ENCODE assay signal across 21 cellular contexts in genomic region chr1:50393522-50394120, GRCh38. TPM values are rescaled to one million over a fixed set of nuclear protein-coding genes. Genes with fewer than 3 reads are reported as not detected.
A peak's percentile ranks its signal among the peaks of the same experiment; 100 is the strongest.
DNase-seq lines count a peak whose midpoint lies in the region; ATAC-seq, FAIRE-seq and TF ChIP-seq lines count a peak whose summit lies in the region.
"Had no signal": no experiment of that assay in that cellular context is flagged by ENCODE, and none has a peak within 500 bp of the region (broad histone marks: within the 10 kb centered on the region; RNA-seq: fewer than 3 reads in every experiment).

No MANE protein-coding gene starts in this region.

- ATAC-seq in GM23338 = peak; percentile 80
- ATAC-seq: CD8-positive, alpha-beta T cell; HepG2 had no signal

- intact Hi-C loops in colonic mucosa (cut with DNase I) = no loop called here

- FAIRE-seq in H1 (lab: Jason Lieb, UNC) = no peak
- FAIRE-seq: G401.6, GM12891, GM19239, HepG2 had no signal

- no peaks in the 10 kb centered on the region for H3K36me3 ChIP-seq in GM23338 (ENCODE audit: insufficient read depth)
- H3K36me3 ChIP-seq in HUES48 (ENCODE audit: control insufficient read depth, insufficient read depth, low read length) = no peaks in the 10 kb centered on the region
- H3K36me3 ChIP-seq in H1 (ENCODE audit: control insufficient read depth in 2 of 4, insufficient read depth in 4 of 4, low read length in 3 of 4) = no peaks in the 10 kb centered on the region
- H3K36me3 ChIP-seq in colonic mucosa = no peaks in the 10 kb centered on the region
- H3K36me3 ChIP-seq: BLaER1 had no signal

- H3K4me1 ChIP-seq in GM23338 (ENCODE audit: insufficient read depth) (0 out of 2 replicates have a peak, but pooled peaks cover 3% of the 10 kb centered on the region), HUES48 (ENCODE audit: control insufficient read depth, insufficient read depth, low read length) (peaks cover 7% of the 10 kb centered on the region), H1 (replicated peaks in 1 of 4; ENCODE audit: control insufficient read depth in 3 of 4, insufficient read depth in 4 of 4, low read length in 3 of 4) (peaks cover 0 to 3% (median 0%) of the 10 kb centered on the region in 4 experiments; a peak in 2 of 7 replicates), colonic mucosa (no peaks in the 10 kb centered on the region)
- H3K4me1 ChIP-seq: BLaER1 had no signal

- H2BK20ac ChIP-seq in H1 (ENCODE audit: low read length) = no peak overlapping the region

- H4K8ac ChIP-seq in H1 (ENCODE audit: extremely low read depth, insufficient read depth, low read length) = no peak overlapping the region

- no peaks in the 10 kb centered on the region for H3K23me2 ChIP-seq in H1 (ENCODE audit: low read depth, low read length)

- peak overlapping the region; percentile 34 for H4K91ac ChIP-seq in H1 (replicated peaks; ENCODE audit: insufficient read length, low read length)

- no peak overlapping the region for H2BK120ac ChIP-seq in H1 (replicated peaks; ENCODE audit: low read depth, low read length)

- H3K4me2 ChIP-seq in GM23338 (no peak overlapping the region), H1 (ENCODE audit: insufficient read depth in 1 of 2, low read depth in 2 of 2, low read length in 2 of 2) (0 out of 4 replicates have a peak overlapping the region, but pooled peaks of 1 of the 2 experiments have one; percentile 28)
- H3K4me2 ChIP-seq: BLaER1 had no signal

- no peak for TF ChIP-seq RAD21 in H1 (IDR thresholded peaks at IDR 0.05 in 1 of 2, conservative IDR thresholded peaks at IDR 0.05 in 1 of 2; ENCODE audit: low read depth in 2 of 2, low read length in 2 of 2)

- H4K5ac ChIP-seq in H1 (ENCODE audit: insufficient read length, low read depth, low read length) = no peak overlapping the region

- no peak overlapping the region for H3K56ac ChIP-seq in H1 (replicated peaks; ENCODE audit: insufficient read length, low read depth, low read length)

- H3K9ac ChIP-seq in HUES48 (ENCODE audit: low read depth, low read length) (no peak overlapping the region), H1 (replicated peaks in 1 of 4; ENCODE audit: extremely low read depth in 1 of 4, low read depth in 3 of 4, low read length in 3 of 4) (no peak overlapping the region), colonic mucosa (ENCODE audit: low read depth in 2 of 2, low read length in 2 of 2) (no peak overlapping the region)
- H3K9ac ChIP-seq: BLaER1 had no signal

- TF ChIP-seq EP300 in H1 (IDR thresholded peaks at IDR 0.05; ENCODE audit: borderline replicate concordance in 1 of 2, low read depth in 2 of 2, low read length in 2 of 2) = no peak

- H3K36me3 Mint-ChIP-seq in GM23338 (ENCODE audit: low read depth) = no peaks in the 10 kb centered on the region; the same call in 1 of the 3 replicates
- H3K36me3 Mint-ChIP-seq: CD8-positive, alpha-beta T cell had no signal

- peak overlapping the region; percentile 63 for H3K27ac Mint-ChIP-seq in GM23338
- H3K27ac Mint-ChIP-seq: CD8-positive, alpha-beta T cell had no signal

- H2AFZ ChIP-seq in GM23338 = no peak overlapping the region
- no peak overlapping the region for H2AFZ ChIP-seq in H1 (ENCODE audit: low read length)

- H2BK12ac ChIP-seq in H1 (ENCODE audit: low read depth, low read length) = peak overlapping the region; percentile 90

- H3K27me3 ChIP-seq in GM23338 (ENCODE audit: insufficient read depth) (no peaks in the 10 kb centered on the region), HUES48 (ENCODE audit: control insufficient read depth, insufficient read depth, low read length) (no peaks in the 10 kb centered on the region), H1 (replicated peaks in 1 of 4; ENCODE audit: control insufficient read depth in 3 of 4, extremely low read depth in 1 of 4, insufficient read depth in 3 of 4, low read length in 3 of 4) (no peaks in the 10 kb centered on the region), colonic mucosa (no peaks in the 10 kb centered on the region)
- H3K27me3 ChIP-seq: BLaER1 had no signal

- no peak overlapping the region for H3K23ac ChIP-seq in H1 (ENCODE audit: insufficient read length)

- H3K79me1 ChIP-seq in H1 (ENCODE audit: low read depth, low read length) = no peaks in the 10 kb centered on the region

- peaks cover 21% of the 10 kb centered on the region for H3K9me3 Mint-ChIP-seq in GM23338

- TF ChIP-seq POLR2A in H1 (IDR thresholded peaks at IDR 0.05; ENCODE audit: control extremely low read depth in 1 of 2, low read depth in 2 of 2, low read length in 2 of 2) = no peak

- H3K18ac ChIP-seq in H1 (ENCODE audit: extremely low read depth, low read length) = peak overlapping the region; percentile 48; the same call in 1 of the 2 replicates

- H4K20me1 ChIP-seq in GM23338 (replicated peaks; ENCODE audit: insufficient read depth) = no peaks in the 10 kb centered on the region
- no peaks in the 10 kb centered on the region for H4K20me1 ChIP-seq in H1 (replicated peaks in 1 of 2; ENCODE audit: control insufficient read depth in 1 of 2, insufficient read depth in 2 of 2, low read length in 2 of 2)
- H4K20me1 ChIP-seq: BLaER1 had no signal

- 71% methylated on average over 2 of the region's 2 CpGs; no CpG with 5 or more reads in 1 of the 2 experiments for WGBS in H1 (ENCODE audit: extremely low coverage in 1 of 2, insufficient coverage in 1 of 2, insufficient read length in 1 of 2, insufficient replicate concordance in 2 of 2, low coverage in 1 of 2, low lambda C conversion rate in 2 of 2, missing lambda C conversion rate in 1 of 2), 2 experiments

- no peaks in the 10 kb centered on the region for H3F3A ChIP-seq in GM23338 (replicated peaks; ENCODE audit: low read depth)

- H2AK5ac ChIP-seq in H1 (ENCODE audit: low read depth, low read length) = 0 out of 2 replicates have a peak overlapping the region, but pooled peaks have one; percentile 53

- no peak overlapping the region for H2BK15ac ChIP-seq in H1 (ENCODE audit: low read length)

- CTCF ChIA-PET in H1 (lab: Charles Lee; ENCODE audit: partially characterized antibody) = interaction anchor here (1.0 to 1.6 kb wide), 2 partner anchors 23 to 214 kb away, joined by 3 read pairs; no protein-coding TSS in a partner anchor

- no peak overlapping the region for H3K4me3 ChIP-seq in GM23338
- no peak overlapping the region for H3K4me3 ChIP-seq in HUES48 (ENCODE audit: low read depth, low read length)
- no peak overlapping the region for H3K4me3 ChIP-seq in H1 (ENCODE audit: extremely low read depth in 1 of 4, insufficient read depth in 2 of 4, low read depth in 3 of 4, low read length in 4 of 4)
- H3K4me3 ChIP-seq in colonic mucosa = no peak overlapping the region
- H3K4me3 ChIP-seq: BLaER1 had no signal

- H3K27me3 Mint-ChIP-seq in GM23338 (ENCODE audit: insufficient read depth, low read depth, poor library complexity) = peaks cover 4% of the 10 kb centered on the region

- H3K4me1 Mint-ChIP-seq in GM23338 = peaks cover 6% of the 10 kb centered on the region; the same call in 2 of the 3 replicates

- peaks cover 3% of the 10 kb centered on the region; the same call in 1 of the 2 replicates for H3K9me3 ChIP-seq in HUES48 (ENCODE audit: control insufficient read depth, insufficient read depth, low read length)
- H3K9me3 ChIP-seq in H1 (ENCODE audit: insufficient read depth in 2 of 2, low read depth in 1 of 2, low read length in 1 of 2) = no peaks in the 10 kb centered on the region; a peak in 2 of 4 replicates
- H3K9me3 ChIP-seq in colonic mucosa = no peaks in the 10 kb centered on the region

- no peaks in the 10 kb centered on the region for H3K79me2 ChIP-seq in GM23338 (replicated peaks; ENCODE audit: insufficient read depth)
- no peaks in the 10 kb centered on the region for H3K79me2 ChIP-seq in H1 (ENCODE audit: control insufficient read depth in 1 of 2, insufficient read depth in 2 of 2, low read length in 2 of 2)

- H3K14ac ChIP-seq in H1 (ENCODE audit: insufficient read length) = no peak overlapping the region

- H3K27ac ChIP-seq in GM23338 (ENCODE audit: low read depth) = peak overlapping the region; percentile 65
- H3K27ac ChIP-seq in HUES48 (ENCODE audit: low read depth, low read length) = peak overlapping the region; percentile 88
- no peak overlapping the region for H3K27ac ChIP-seq in H1 (ENCODE audit: low read depth, low read length)
- H3K27ac ChIP-seq in colonic mucosa = no peak overlapping the region
- H3K27ac ChIP-seq: BLaER1 had no signal

- H3K4ac ChIP-seq in H1 (replicated peaks; ENCODE audit: insufficient read length, low read depth, low read length) = no peak overlapping the region

- H2BK5ac ChIP-seq in H1 (ENCODE audit: low read depth, low read length) = peak overlapping the region; percentile 66; the same call in 1 of the 2 replicates

- TF ChIP-seq CTCF in GM23338 (conservative IDR thresholded peaks at IDR 0.05; ENCODE audit: low read depth in 2 of 2) = no peak
- TF ChIP-seq CTCF in H1 (IDR thresholded peaks at IDR 0.05; ENCODE audit: control extremely low read depth in 1 of 3, insufficient read depth in 1 of 3, low read depth in 1 of 3, low read length in 3 of 3) = no peak
- TF ChIP-seq CTCF in colonic mucosa (IDR thresholded peaks at IDR 0.05) = no peak

- no peaks in the 10 kb centered on the region for H3K9me2 ChIP-seq in GM23338 (ENCODE audit: insufficient read depth)

- POLR2A ChIA-PET in H1 (lab: Charles Lee; ENCODE audit: partially characterized antibody) = interaction anchor here (1.1 kb wide), 1 partner anchor 21 kb away, joined by 3 read pairs; no protein-coding TSS in a partner anchor

- DNase-seq in GM23338 (ENCODE audit: low spot score) = peak; percentile 79
- no peak for DNase-seq in H1 (ENCODE audit: low read depth in 1 of 2, low spot score in 2 of 2)
- DNase-seq in iPS DF 19.7 (ENCODE audit: low read depth, low spot score) = peak; percentile 35
- no peak for DNase-seq in C1 segment of cervical spinal cord (lab: John Stamatoyannopoulos, UW)
- no peak for DNase-seq in hippocampal formation (lab: John Stamatoyannopoulos, UW)
- DNase-seq in activated effector memory CD4-positive, alpha-beta T cell treated with Interleukin-2 at 50 U/mL for 16 hours = no peak
- no peak for DNase-seq in colonic mucosa
- DNase-seq: 8988T; Calu3; CD8-positive, alpha-beta T cell; GOT3; HCEC 1CT; KG1 had no signal

- no peak overlapping the region for H3K4me3 Mint-ChIP-seq in GM23338
- H3K4me3 Mint-ChIP-seq: CD8-positive, alpha-beta T cell had no signal

RNA-seq across cellular contexts. Expression of gene DMRTA2, which starts 29.6 kb away (rescaled TPM):
- 0.07 TPM in 1 of 2 replicates, not detected in the other for total RNA-seq in GM23338 (2014; rRNA removed; shearing (Covaris generic))
- polyA plus RNA-seq in GM23338 (2016; fragmentation: Nextera tagmentation; extraction: Ambion mirVana) (not detected in 2 replicates), H1 (2011; rRNA removed) (0.03 TPM in 1 of 2 replicates, not detected in the other)
- not detected in 2 replicates for total RNA-seq in H1 (2021; fragmentation: NEBNext Ultra II Directional; extraction: Animal tissue kit (Norgen Biotek cat#: 25700))
- polyA plus RNA-seq in H1 (2011; cell fraction: cytosol; rRNA removed) = 0.03 TPM
- not detected for polyA plus RNA-seq in H1 (2011; cell fraction: nucleus; rRNA removed)
- polyA plus RNA-seq in H1 (2012, experiment 1 of 2) = 0.05 TPM in 1 of 4 replicates, not detected in the others
- not detected for polyA plus RNA-seq in H1 (2012, experiment 2 of 2)
- 0.02 TPM for polyA plus RNA-seq in H1 (2013, experiment 1 of 2)
- polyA plus RNA-seq in H1 (2013, experiment 2 of 2) = 0.02 TPM
- polyA minus RNA-seq in H1 (2011; rRNA and poly(A)+ RNA removed) = not detected in 2 replicates
- polyA minus RNA-seq in H1 (2011; cell fraction: cytosol; rRNA and poly(A)+ RNA removed) = not detected
- polyA minus RNA-seq in H1 (2011; cell fraction: nucleus; rRNA and poly(A)+ RNA removed) = not detected
- not detected for total RNA-seq in colonic mucosa
- total RNA-seq: CD8-positive, alpha-beta T cell; HepG2; HT-29 had no signal
- polyA plus RNA-seq: AG04450, HepG2 had no signal

Comparison
In these comparisons a context has a peak if more than half of its experiments do, and no peak if none do; other contexts are left out.
1. DNase-seq: peak in GM23338 (single experiment) and iPS DF 19.7 (single experiment); none in H1 (0 of 2), C1 segment of cervical spinal cord (0 of 14), hippocampal formation (0 of 2), activated effector memory CD4-positive, alpha-beta T cell treated with Interleukin-2 at 50 U/mL for 16 hours (single experiment) and colonic mucosa (single experiment).
2. H3K27ac ChIP-seq: peak in GM23338 (single experiment) and HUES48 (single experiment); none in H1 (single experiment) and colonic mucosa (single experiment).